Comparison of ENCODE assay signal across 8 cellular contexts in the genomic region with DNA sequence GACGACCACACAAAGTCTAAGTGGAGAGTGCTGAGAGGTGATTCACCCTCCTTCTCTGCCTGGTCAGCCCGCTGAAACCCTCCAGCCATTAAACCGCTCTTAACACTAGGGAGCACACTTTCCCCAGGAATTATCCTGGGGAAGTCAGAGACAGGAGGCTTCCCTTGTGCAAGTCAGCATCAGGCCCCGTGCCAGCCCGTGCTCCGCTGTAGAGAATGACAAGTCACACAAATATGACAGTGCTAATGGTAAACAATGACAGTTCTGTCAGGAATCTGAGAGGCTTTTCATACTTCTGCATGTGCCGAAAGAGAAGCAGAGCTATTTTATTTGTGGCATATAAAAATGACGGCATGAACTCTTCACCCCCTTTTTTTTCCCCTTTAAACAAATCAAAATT.
DNase-seq lines count a peak whose midpoint lies in the region; ATAC-seq and TF ChIP-seq lines count a peak whose summit lies in the region.

No MANE protein-coding gene starts in this region.

- no peaks in the 10 kb centered on the region for H3K36me3 Mint-ChIP-seq in nephron (ENCODE audit: low read depth)

- H3K27me3 ChIP-seq in SK-N-SH (ENCODE audit: insufficient read depth) = no peaks in the 10 kb centered on the region

- H3K4me1 Mint-ChIP-seq in nephron = peaks cover 12% of the 10 kb centered on the region

- no peaks in the 10 kb centered on the region for H4K20me1 ChIP-seq in SK-N-SH (ENCODE audit: insufficient read depth)

- H3K4me2 ChIP-seq in SK-N-SH = peak overlapping the region; percentile 10; the same call in 1 of the 2 replicates

- H2AFZ ChIP-seq in SK-N-SH (ENCODE audit: low read depth) = no peak overlapping the region

- TF ChIP-seq CTCF in SK-N-SH (IDR thresholded peaks at IDR 0.05) (peak; percentile 72), nephron (IDR thresholded peaks at IDR 0.05; ENCODE audit: unreplicated experiment in 3 of 3) (peak; percentile 57 to 68 (median 68))

- POLR2A ChIA-PET in SK-N-SH (lab: Yijun Ruan, JAX) = no interaction called here

- H3K36me3 ChIP-seq in SK-N-SH (replicated peaks in 1 of 2; ENCODE audit: control insufficient read depth in 1 of 2, insufficient read depth in 2 of 2, low read length in 1 of 2) = peaks cover 0 to 2% of the 10 kb centered on the region in 2 experiments

- H3K27ac Mint-ChIP-seq in nephron = peak overlapping the region; percentile 47 to 66 (median 65)

- H3K27ac ChIP-seq in SK-N-SH (ENCODE audit: low read depth in 2 of 2, low read length in 1 of 2) = peak overlapping the region in 1 of 2 experiments; percentile 82; a peak in 2 of 4 replicates

- CTCF ChIA-PET in SK-N-SH (lab: Yijun Ruan, JAX) = interaction anchor here (1.0 to 2.3 kb wide), 6 partner anchors 31 to 967 kb away, joined by 3 to 11 read pairs (median 4); no protein-coding TSS in a partner anchor

- no peak overlapping the region for H3K9ac ChIP-seq in SK-N-SH

- ATAC-seq in HG02588 (IDR thresholded peaks at IDR 0.05; ENCODE audit: unreplicated experiment) (no peak), GM21528 (IDR thresholded peaks at IDR 0.05; ENCODE audit: low FRiP score, unreplicated experiment) (no peak)

- no peaks in the 10 kb centered on the region for H3K79me2 ChIP-seq in SK-N-SH (ENCODE audit: insufficient read depth)

- 3% methylated on average over 8 of the region's 8 CpGs for WGBS in SK-N-SH (ENCODE audit: low lambda C conversion rate)

- no peaks in the 10 kb centered on the region for H3K27me3 Mint-ChIP-seq in nephron (ENCODE audit: low read depth)

- H3K9me2 ChIP-seq in SK-N-SH = no peaks in the 10 kb centered on the region

- H3F3A ChIP-seq in SK-N-SH (replicated peaks; ENCODE audit: insufficient read depth) = no peaks in the 10 kb centered on the region

- peaks cover 0 to 3% of the 10 kb centered on the region in 2 experiments; a peak in 1 of 4 replicates for H3K4me1 ChIP-seq in SK-N-SH (ENCODE audit: control insufficient read depth in 1 of 2, insufficient read depth in 2 of 2, low read depth in 1 of 2, low read length in 1 of 2)

- no peaks in the 10 kb centered on the region for H3K9me3 ChIP-seq in SK-N-SH

- DNase-seq in COR-L47 (lab: John Stamatoyannopoulos, UW) = peak; percentile 84
- DNase-seq in M059J (ENCODE audit: low read depth) = peak; percentile 96
- peak; percentile 56 for DNase-seq in SK-N-SH
- DNase-seq in fibroblast of the conjunctiva (ENCODE audit: low read depth) = peak; percentile 83
- DNase-seq in activated naive CD4-positive, alpha-beta T cell (lab: John Stamatoyannopoulos, UW) = no peak

- H3K4me3 ChIP-seq in SK-N-SH (ENCODE audit: low read depth in 2 of 2, low read length in 1 of 2) = peak overlapping the region in 1 of 2 experiments; percentile 1; a peak in 1 of 4 replicates

- no peaks in the 10 kb centered on the region for H3K9me3 Mint-ChIP-seq in nephron

- peak; percentile 88 for TF ChIP-seq RAD21 in SK-N-SH (IDR thresholded peaks at IDR 0.05; ENCODE audit: low read length)

- peak overlapping the region; percentile 59 to 74 (median 73) for H3K4me3 Mint-ChIP-seq in nephron

- no peak for TF ChIP-seq EP300 in SK-N-SH (IDR thresholded peaks at IDR 0.05; ENCODE audit: borderline replicate concordance in 1 of 2, low read depth in 1 of 2, low read length in 1 of 2)

TF ChIP-seq in SK-N-SH, 30 proteins besides CTCF, POLR2A, EP300 and RAD21:
- TF ChIP-seq MXI1 (IDR thresholded peaks at IDR 0.05; ENCODE audit: low read depth, low read length) = peak; percentile 61
- TF ChIP-seq, protein P1, sequence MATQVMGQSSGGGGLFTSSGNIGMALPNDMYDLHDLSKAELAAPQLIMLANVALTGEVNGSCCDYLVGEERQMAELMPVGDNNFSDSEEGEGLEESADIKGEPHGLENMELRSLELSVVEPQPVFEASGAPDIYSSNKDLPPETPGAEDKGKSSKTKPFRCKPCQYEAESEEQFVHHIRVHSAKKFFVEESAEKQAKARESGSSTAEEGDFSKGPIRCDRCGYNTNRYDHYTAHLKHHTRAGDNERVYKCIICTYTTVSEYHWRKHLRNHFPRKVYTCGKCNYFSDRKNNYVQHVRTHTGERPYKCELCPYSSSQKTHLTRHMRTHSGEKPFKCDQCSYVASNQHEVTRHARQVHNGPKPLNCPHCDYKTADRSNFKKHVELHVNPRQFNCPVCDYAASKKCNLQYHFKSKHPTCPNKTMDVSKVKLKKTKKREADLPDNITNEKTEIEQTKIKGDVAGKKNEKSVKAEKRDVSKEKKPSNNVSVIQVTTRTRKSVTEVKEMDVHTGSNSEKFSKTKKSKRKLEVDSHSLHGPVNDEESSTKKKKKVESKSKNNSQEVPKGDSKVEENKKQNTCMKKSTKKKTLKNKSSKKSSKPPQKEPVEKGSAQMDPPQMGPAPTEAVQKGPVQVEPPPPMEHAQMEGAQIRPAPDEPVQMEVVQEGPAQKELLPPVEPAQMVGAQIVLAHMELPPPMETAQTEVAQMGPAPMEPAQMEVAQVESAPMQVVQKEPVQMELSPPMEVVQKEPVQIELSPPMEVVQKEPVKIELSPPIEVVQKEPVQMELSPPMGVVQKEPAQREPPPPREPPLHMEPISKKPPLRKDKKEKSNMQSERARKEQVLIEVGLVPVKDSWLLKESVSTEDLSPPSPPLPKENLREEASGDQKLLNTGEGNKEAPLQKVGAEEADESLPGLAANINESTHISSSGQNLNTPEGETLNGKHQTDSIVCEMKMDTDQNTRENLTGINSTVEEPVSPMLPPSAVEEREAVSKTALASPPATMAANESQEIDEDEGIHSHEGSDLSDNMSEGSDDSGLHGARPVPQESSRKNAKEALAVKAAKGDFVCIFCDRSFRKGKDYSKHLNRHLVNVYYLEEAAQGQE (IDR thresholded peaks at IDR 0.05; ENCODE audit: low read depth, low read length) = no peak
- TF ChIP-seq, protein P2, sequence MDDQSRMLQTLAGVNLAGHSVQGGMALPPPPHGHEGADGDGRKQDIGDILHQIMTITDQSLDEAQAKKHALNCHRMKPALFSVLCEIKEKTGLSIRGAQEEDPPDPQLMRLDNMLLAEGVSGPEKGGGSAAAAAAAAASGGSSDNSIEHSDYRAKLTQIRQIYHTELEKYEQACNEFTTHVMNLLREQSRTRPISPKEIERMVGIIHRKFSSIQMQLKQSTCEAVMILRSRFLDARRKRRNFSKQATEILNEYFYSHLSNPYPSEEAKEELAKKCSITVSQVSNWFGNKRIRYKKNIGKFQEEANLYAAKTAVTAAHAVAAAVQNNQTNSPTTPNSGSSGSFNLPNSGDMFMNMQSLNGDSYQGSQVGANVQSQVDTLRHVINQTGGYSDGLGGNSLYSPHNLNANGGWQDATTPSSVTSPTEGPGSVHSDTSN (IDR thresholded peaks at IDR 0.05) = 0 out of 2 replicates have a peak, but pooled peaks have one; percentile 13
- TF ChIP-seq RCOR1 (IDR thresholded peaks at IDR 0.05; ENCODE audit: low read length) = 0 out of 2 replicates have a peak, but pooled peaks have one; percentile 18
- peak; percentile 43; the same call in 1 of the 2 replicates for TF ChIP-seq NFIC (IDR thresholded peaks at IDR 0.05; ENCODE audit: borderline replicate concordance)
- TF ChIP-seq RXRA (IDR thresholded peaks at IDR 0.05; ENCODE audit: borderline replicate concordance, low read depth) = no peak
- TF ChIP-seq YY1 (IDR thresholded peaks at IDR 0.05; ENCODE audit: low read depth) = no peak
- TF ChIP-seq TAF1 (IDR thresholded peaks at IDR 0.05; ENCODE audit: borderline replicate concordance, low read depth, low read length) = no peak
- peak; percentile 61 for TF ChIP-seq SMC3 (IDR thresholded peaks at IDR 0.05; ENCODE audit: low read depth, low read length)
- peak; percentile 7 for TF ChIP-seq CHD2 (IDR thresholded peaks at IDR 0.05; ENCODE audit: low read length, partially characterized antibody)
- TF ChIP-seq FOXJ3 (CRISPR knock-in tag; IDR thresholded peaks at IDR 0.05) = no peak
- no peak for TF ChIP-seq GATA2 (CRISPR knock-in tag; IDR thresholded peaks at IDR 0.05)

Comparison
In these comparisons a context has a peak if more than half of its experiments do, and no peak if none do; other contexts are left out.
1. DNase-seq: peak in COR-L47 (single experiment), M059J (single experiment), SK-N-SH (single experiment) and fibroblast of the conjunctiva (single experiment); none in activated naive CD4-positive, alpha-beta T cell (0 of 4).